In the genomic region with DNA sequence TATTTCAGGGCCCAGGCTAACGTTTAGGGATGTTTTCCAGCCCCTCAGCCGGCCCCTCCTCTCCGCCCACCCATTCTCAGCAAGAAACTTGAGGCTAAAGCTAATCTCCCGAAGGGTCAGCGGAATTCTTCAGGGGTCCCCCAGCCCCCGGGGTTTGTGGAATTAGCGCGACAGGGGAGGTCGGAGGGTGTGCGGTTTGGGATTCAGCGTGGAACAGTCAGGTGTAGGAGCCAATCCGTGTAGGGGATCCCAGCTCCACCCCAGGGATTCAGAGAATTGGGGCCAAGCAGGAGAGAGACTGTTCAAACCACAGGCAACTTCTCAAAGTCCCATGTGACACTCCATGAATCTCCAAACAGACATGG, we compare ENCODE assay signal across 9 cellular contexts. TPM values are rescaled to one million over a fixed set of nuclear protein-coding genes. Genes with fewer than 3 reads are reported as not detected.
DNase-seq lines count a peak whose midpoint lies in the region; ATAC-seq and TF ChIP-seq lines count a peak whose summit lies in the region.
"Had no signal": no experiment of that assay in that cellular context is flagged by ENCODE, and none has a peak within 500 bp of the region (broad histone marks: within the 10 kb centered on the region; RNA-seq: fewer than 3 reads in every experiment).

No MANE protein-coding gene starts in this region.

- H3K27me3 ChIP-seq in HAP-1 (ENCODE audit: low read depth): peaks cover 47% of the 10 kb centered on the region
- H3K27me3 ChIP-seq in PC-3 (ENCODE audit: low read length): no peaks in the 10 kb centered on the region
- H3K27me3 ChIP-seq in rectal smooth muscle tissue (ENCODE audit: control insufficient read depth, insufficient read depth, low read length): no peaks in the 10 kb centered on the region

- peak overlapping the region; percentile 93 for H3K4me2 ChIP-seq in PC-3 (ENCODE audit: low read length)

- H3K4me3 ChIP-seq in HAP-1 (peak overlapping the region; percentile 26; the same call in 1 of the 2 replicates), PC-3 (ENCODE audit: low read length) (peak overlapping the region; percentile 82), rectal smooth muscle tissue (ENCODE audit: low read length) (peak overlapping the region; percentile 57)

- intact Hi-C loops in PC-3 (cut with micrococcal nuclease): loop anchor here (5.0 kb wide), 2 partner anchors 86 to 126 kb away; no protein-coding TSS in a partner anchor

- peak overlapping the region; percentile 86 for H2AFZ ChIP-seq in PC-3 (ENCODE audit: low read length)

- no peak for DNase-seq in HAP-1 (ENCODE audit: low spot score in 2 of 2)
- DNase-seq in PC-3: peak; percentile 21
- DNase-seq in fibroblast of peridontal ligament (ENCODE audit: extremely low read depth): peak; percentile 44
- DNase-seq in stimulated activated CD4-positive, alpha-beta T cell treated with anti-CD3 and anti-CD28 coated beads, Interleukin-2, amount 100 ng/mL, for 48 hours: no peak
- DNase-seq in GM10248 (ENCODE audit: extremely low spot score): no peak
- DNase-seq in middle frontal gyrus (ENCODE audit: extremely low spot score, low spot score): no peak

- H4K20me1 ChIP-seq in PC-3 (ENCODE audit: low read length): no peaks in the 10 kb centered on the region

- ATAC-seq in PC-3: peak; percentile 25
- no peak for ATAC-seq in GM18907 (IDR thresholded peaks at IDR 0.05; ENCODE audit: unreplicated experiment)

- POLR2A ChIA-PET in PC-3 (lab: Charles Lee; ENCODE audit: unreplicated experiment) (interaction anchor here (0.6 to 0.8 kb wide), 2 partner anchors 29 to 190 kb away, joined by 3 to 7 read pairs; no protein-coding TSS in a partner anchor), GM10248 (lab: Yijun Ruan, JAX) (no interaction called here)

- no peaks in the 10 kb centered on the region for H3K36me3 ChIP-seq in HAP-1 (replicated peaks)
- H3K36me3 ChIP-seq in PC-3 (ENCODE audit: low read depth, low read length): peaks cover 10% of the 10 kb centered on the region; the same call in 1 of the 2 replicates
- H3K36me3 ChIP-seq in rectal smooth muscle tissue (ENCODE audit: control insufficient read depth, insufficient read depth, low read length): no peaks in the 10 kb centered on the region

- H3K9ac ChIP-seq in PC-3 (ENCODE audit: low read length): peak overlapping the region; percentile 42
- H3K9ac ChIP-seq in rectal smooth muscle tissue (ENCODE audit: low read length): no peak overlapping the region

- no peaks in the 10 kb centered on the region for H3F3A ChIP-seq in PC-3 (ENCODE audit: low read length, unreplicated experiment)

- in situ Hi-C loops in HAP-1 (cut with MboI; ENCODE audit: low sequenced_read_pairs): no loop called here

- TF ChIP-seq CTCF in PC-3 (conservative IDR thresholded peaks at IDR 0.05; ENCODE audit: low read depth, low read length) (no peak), GM10248 (IDR thresholded peaks at IDR 0.05; ENCODE audit: control extremely low read depth, extremely low read depth, low read depth, missing control alignments) (no peak)

- H3K79me2 ChIP-seq in PC-3 (ENCODE audit: low read length): peaks cover 17% of the 10 kb centered on the region

- H3K4me1 ChIP-seq in HAP-1: peaks cover 3% of the 10 kb centered on the region; the same call in 1 of the 2 replicates
- H3K4me1 ChIP-seq in PC-3 (ENCODE audit: insufficient read depth, low read length): peaks cover 16% of the 10 kb centered on the region
- no peaks in the 10 kb centered on the region for H3K4me1 ChIP-seq in rectal smooth muscle tissue (ENCODE audit: control insufficient read depth, insufficient read depth, low read length)

- CTCF ChIA-PET in PC-3 (lab: Charles Lee) (interaction anchor here (0.6 kb wide), 2 partner anchors 79 to 749 kb away, joined by 3 read pairs; no protein-coding TSS in a partner anchor), GM10248 (lab: Yijun Ruan, JAX) (no interaction called here)

- H3K9me3 ChIP-seq in HAP-1 (no peaks in the 10 kb centered on the region), PC-3 (ENCODE audit: low read length) (no peaks in the 10 kb centered on the region)

- no TSS peak for BruUV-seq in PC-3 (replicated peaks; lab: Mats Ljungman, UMichigan)

- H3K27ac ChIP-seq in PC-3 (ENCODE audit: low read length) (no peak overlapping the region), rectal smooth muscle tissue (ENCODE audit: low read depth, low read length) (peak overlapping the region; percentile 91)

- no peaks in the 10 kb centered on the region for H3K9me2 ChIP-seq in PC-3 (replicated peaks; ENCODE audit: low read length)

RNA-seq across cellular contexts. Expression of gene PTX3, which starts 1.7 kb away (rescaled TPM):
- total RNA-seq in PC-3 (2014; rRNA removed): 24.4 and 27.3 TPM in 2 replicates
- total RNA-seq: T-helper 1 cell treated with Interleukin-12 subunit alpha and Interleukin-12 subunit beta and Interleukin-4 antibody, amounts not matched to agents 30 ng/mL and 1 ng/mL, for 36 hours had no signal

Comparison
In these comparisons a context has a peak if more than half of its experiments do, and no peak if none do; other contexts are left out.
1. DNase-seq: peak in PC-3 (single experiment) and fibroblast of peridontal ligament (single experiment); none in HAP-1 (0 of 2), stimulated activated CD4-positive, alpha-beta T cell treated with anti-CD3 and anti-CD28 coated beads, Interleukin-2, amount 100 ng/mL, for 48 hours (0 of 2), GM10248 (single experiment) and middle frontal gyrus (single experiment).
2. H3K4me3 ChIP-seq: peak in every context shown above with its lines; median percentile 82 in PC-3; 57 in rectal smooth muscle tissue; 26 in HAP-1.